Comparison of ENCODE assay signal across 22 cellular contexts in genomic region chr7:1607001-1607400, GRCh38. TPM values are rescaled to one million over a fixed set of nuclear protein-coding genes. Genes with fewer than 3 reads are reported as not detected.
"Had no signal": no experiment of that assay in that cellular context is flagged by ENCODE, and none has a peak within 500 bp of the region (broad histone marks: within the 10 kb centered on the region; RNA-seq: fewer than 3 reads in every experiment).

No MANE protein-coding gene starts in this region.

- FAIRE-seq: astrocyte had no signal

- H3K27ac ChIP-seq: VCaP had no signal

- DNase-seq: activated CD4-positive, alpha-beta memory T cell treated with anti-CD3 and anti-CD28 coated beads for 36 hours; activated CD4-positive, alpha-beta T cell treated with anti-CD3 and anti-CD28 coated beads, Interleukin-2, amount 10 ng/mL, durations not matched to agents 7 days and 5 days; activated CD4-positive, CD25-positive, alpha-beta regulatory T cell; activated CD8-positive, alpha-beta memory T cell treated with anti-CD3 and anti-CD28 coated beads for 24 hours; activated gamma-delta T cell; activated T-cell treated with anti-CD3 and anti-CD28 coated beads, Interleukin-2, amount 50 U/mL, for 48 hours; amygdala; Kasumi-1; NCI-H1092; NCI-H1417; NCI-H1930; NCI-H2171; NCI-H2227 treated with DMSO at 0.1 percent for 48 hours; NCI-H526 treated with DMSO at 0.1 percent for 48 hours; NCI-H82; SIG-M5; T-helper 1 cell had no signal

- ATAC-seq: activated T-helper 17 cell treated with anti-CD3 and anti-CD28 coated beads, Interleukin-2, amount 50 U/mL, for 72 hours had no signal

RNA-seq across cellular contexts. Expression of gene TMEM184A, which starts 51.0 kb away (rescaled TPM):
- total RNA-seq: activated CD4-positive, alpha-beta memory T cell treated with anti-CD3 and anti-CD28 coated beads for 36 hours; activated CD4-positive, alpha-beta T cell treated with anti-CD3 and anti-CD28 coated beads, Interleukin-2, amount 10 ng/mL, durations not matched to agents 7 days and 5 days; activated T-helper 17 cell treated with anti-CD3 and anti-CD28 coated beads, Interleukin-2, amount 50 U/mL, for 72 hours; RPMI7951; T-helper 2 cell treated with Interferon-gamma antibody and Interleukin-4, amounts not matched to agents 100 ng/mL and 5 ng/mL, for 36 hours had no signal
